ENCODE assay signal across 1 cellular context in genomic region chr16:69796285-69797118, GRCh38.
TF ChIP-seq lines count a peak whose summit lies in the region.

No MANE protein-coding gene starts in this region.

TF ChIP-seq in HepG2, 621 proteins besides CTCF, POLR2A, EP300 and RAD21 (continued from another document and continues in another):
- peak; percentile 31 for TF ChIP-seq RBM22 (optimal IDR thresholded peaks at IDR 0.05; ENCODE audit: low read length)
- 0 out of 2 replicates have a peak, but pooled peaks have one; percentile 33 for TF ChIP-seq SIN3B (IDR thresholded peaks at IDR 0.05; ENCODE audit: low read length)
- peak; percentile 88; the same call in 1 of the 2 replicates for TF ChIP-seq SMAD3 (CRISPR knock-in tag; IDR thresholded peaks at IDR 0.05)
- TF ChIP-seq MAZ (IDR thresholded peaks at IDR 0.05; ENCODE audit: borderline replicate concordance, low read depth, low read length) = peak; percentile 12; the same call in 1 of the 2 replicates
- TF ChIP-seq MAZ (CRISPR knock-in tag; IDR thresholded peaks at IDR 0.05; ENCODE audit: low read depth) = 0 out of 2 replicates have a peak, but pooled peaks have one; percentile 30
- TF ChIP-seq GATAD1 (CRISPR knock-in tag; IDR thresholded peaks at IDR 0.05) = peak; percentile 40; the same call in 1 of the 2 replicates
- TF ChIP-seq YEATS4 (CRISPR knock-in tag; IDR thresholded peaks at IDR 0.05; ENCODE audit: borderline replicate concordance) = no peak
- 0 out of 2 replicates have a peak, but pooled peaks have one; percentile 22 for TF ChIP-seq TARDBP (CRISPR knock-in tag; IDR thresholded peaks at IDR 0.05)
- no peak for TF ChIP-seq LCORL (IDR thresholded peaks at IDR 0.05)
- TF ChIP-seq LCORL (CRISPR knock-in tag; IDR thresholded peaks at IDR 0.05) = peak; percentile 53; the same call in 1 of the 2 replicates
- TF ChIP-seq, protein P1, sequence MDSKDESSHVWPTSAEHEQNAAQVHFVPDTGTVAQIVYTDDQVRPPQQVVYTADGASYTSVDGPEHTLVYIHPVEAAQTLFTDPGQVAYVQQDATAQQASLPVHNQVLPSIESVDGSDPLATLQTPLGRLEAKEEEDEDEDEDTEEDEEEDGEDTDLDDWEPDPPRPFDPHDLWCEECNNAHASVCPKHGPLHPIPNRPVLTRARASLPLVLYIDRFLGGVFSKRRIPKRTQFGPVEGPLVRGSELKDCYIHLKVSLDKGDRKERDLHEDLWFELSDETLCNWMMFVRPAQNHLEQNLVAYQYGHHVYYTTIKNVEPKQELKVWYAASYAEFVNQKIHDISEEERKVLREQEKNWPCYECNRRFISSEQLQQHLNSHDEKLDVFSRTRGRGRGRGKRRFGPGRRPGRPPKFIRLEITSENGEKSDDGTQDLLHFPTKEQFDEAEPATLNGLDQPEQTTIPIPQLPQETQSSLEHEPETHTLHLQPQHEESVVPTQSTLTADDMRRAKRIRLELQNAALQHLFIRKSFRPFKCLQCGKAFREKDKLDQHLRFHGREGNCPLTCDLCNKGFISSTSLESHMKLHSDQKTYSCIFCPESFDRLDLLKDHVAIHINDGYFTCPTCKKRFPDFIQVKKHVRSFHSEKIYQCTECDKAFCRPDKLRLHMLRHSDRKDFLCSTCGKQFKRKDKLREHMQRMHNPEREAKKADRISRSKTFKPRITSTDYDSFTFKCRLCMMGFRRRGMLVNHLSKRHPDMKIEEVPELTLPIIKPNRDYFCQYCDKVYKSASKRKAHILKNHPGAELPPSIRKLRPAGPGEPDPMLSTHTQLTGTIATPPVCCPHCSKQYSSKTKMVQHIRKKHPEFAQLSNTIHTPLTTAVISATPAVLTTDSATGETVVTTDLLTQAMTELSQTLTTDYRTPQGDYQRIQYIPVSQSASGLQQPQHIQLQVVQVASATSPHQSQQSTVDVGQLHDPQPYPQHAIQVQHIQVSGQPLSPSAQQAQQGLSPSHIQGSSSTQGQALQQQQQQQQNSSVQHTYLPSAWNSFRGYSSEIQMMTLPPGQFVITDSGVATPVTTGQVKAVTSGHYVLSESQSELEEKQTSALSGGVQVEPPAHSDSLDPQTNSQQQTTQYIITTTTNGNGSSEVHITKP (CRISPR knock-in tag; IDR thresholded peaks at IDR 0.05; ENCODE audit: low read depth) = 0 out of 2 replicates have a peak, but pooled peaks have one; percentile 47
- peak; percentile 63; the same call in 1 of the 2 replicates for TF ChIP-seq PPARG (CRISPR knock-in tag; conservative IDR thresholded peaks at IDR 0.05)
- TF ChIP-seq, protein P2, sequence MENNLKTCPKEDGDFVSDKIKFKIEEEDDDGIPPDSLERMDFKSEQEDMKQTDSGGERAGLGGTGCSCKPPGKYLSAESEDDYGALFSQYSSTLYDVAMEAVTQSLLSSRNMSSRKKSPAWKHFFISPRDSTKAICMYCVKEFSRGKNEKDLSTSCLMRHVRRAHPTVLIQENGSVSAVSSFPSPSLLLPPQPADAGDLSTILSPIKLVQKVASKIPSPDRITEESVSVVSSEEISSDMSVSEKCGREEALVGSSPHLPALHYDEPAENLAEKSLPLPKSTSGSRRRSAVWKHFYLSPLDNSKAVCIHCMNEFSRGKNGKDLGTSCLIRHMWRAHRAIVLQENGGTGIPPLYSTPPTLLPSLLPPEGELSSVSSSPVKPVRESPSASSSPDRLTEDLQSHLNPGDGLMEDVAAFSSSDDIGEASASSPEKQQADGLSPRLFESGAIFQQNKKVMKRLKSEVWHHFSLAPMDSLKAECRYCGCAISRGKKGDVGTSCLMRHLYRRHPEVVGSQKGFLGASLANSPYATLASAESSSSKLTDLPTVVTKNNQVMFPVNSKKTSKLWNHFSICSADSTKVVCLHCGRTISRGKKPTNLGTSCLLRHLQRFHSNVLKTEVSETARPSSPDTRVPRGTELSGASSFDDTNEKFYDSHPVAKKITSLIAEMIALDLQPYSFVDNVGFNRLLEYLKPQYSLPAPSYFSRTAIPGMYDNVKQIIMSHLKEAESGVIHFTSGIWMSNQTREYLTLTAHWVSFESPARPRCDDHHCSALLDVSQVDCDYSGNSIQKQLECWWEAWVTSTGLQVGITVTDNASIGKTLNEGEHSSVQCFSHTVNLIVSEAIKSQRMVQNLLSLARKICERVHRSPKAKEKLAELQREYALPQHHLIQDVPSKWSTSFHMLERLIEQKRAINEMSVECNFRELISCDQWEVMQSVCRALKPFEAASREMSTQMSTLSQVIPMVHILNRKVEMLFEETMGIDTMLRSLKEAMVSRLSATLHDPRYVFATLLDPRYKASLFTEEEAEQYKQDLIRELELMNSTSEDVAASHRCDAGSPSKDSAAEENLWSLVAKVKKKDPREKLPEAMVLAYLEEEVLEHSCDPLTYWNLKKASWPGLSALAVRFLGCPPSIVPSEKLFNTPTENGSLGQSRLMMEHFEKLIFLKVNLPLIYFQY (CRISPR knock-in tag; IDR thresholded peaks at IDR 0.05; ENCODE audit: borderline replicate concordance) = peak; percentile 61; the same call in 1 of the 2 replicates
- peak; percentile 34; the same call in 1 of the 2 replicates for TF ChIP-seq RXRB (CRISPR knock-in tag; IDR thresholded peaks at IDR 0.05; ENCODE audit: borderline replicate concordance)
- no peak for TF ChIP-seq ZNF790 (CRISPR knock-in tag; IDR thresholded peaks at IDR 0.05; ENCODE audit: borderline replicate concordance)
- TF ChIP-seq FOXA3 (CRISPR knock-in tag; IDR thresholded peaks at IDR 0.05) = peak; percentile 28; the same call in 1 of the 2 replicates
- TF ChIP-seq UBTF (CRISPR knock-in tag; IDR thresholded peaks at IDR 0.05) = 0 out of 2 replicates have a peak, but pooled peaks have one; percentile 16
- peak; percentile 70; the same call in 1 of the 2 replicates for TF ChIP-seq KDM1A (CRISPR knock-in tag; IDR thresholded peaks at IDR 0.05)
- TF ChIP-seq ZBTB38 (CRISPR knock-in tag; IDR thresholded peaks at IDR 0.05) = peak; percentile 57; the same call in 1 of the 2 replicates
- TF ChIP-seq ZNF205 (CRISPR knock-in tag; IDR thresholded peaks at IDR 0.05) = peak; percentile 58; the same call in 1 of the 2 replicates
- peak; percentile 65; the same call in 2 of the 3 replicates for TF ChIP-seq MXI1 (IDR thresholded peaks at IDR 0.05; ENCODE audit: borderline replicate concordance, low read depth, low read length)
- no peak for TF ChIP-seq ZNF296 (CRISPR knock-in tag; conservative IDR thresholded peaks at IDR 0.05)
- no peak for TF ChIP-seq ZNF281 (CRISPR knock-in tag; IDR thresholded peaks at IDR 0.05; ENCODE audit: borderline replicate concordance)
- TF ChIP-seq PHF21A (CRISPR knock-in tag; IDR thresholded peaks at IDR 0.05) = peak; percentile 96
- peak; percentile 31; the same call in 1 of the 2 replicates for TF ChIP-seq JUND (CRISPR knock-in tag; IDR thresholded peaks at IDR 0.05)
- TF ChIP-seq GFI1 (CRISPR knock-in tag; IDR thresholded peaks at IDR 0.05; ENCODE audit: borderline replicate concordance) = peak; percentile 100
- TF ChIP-seq TEAD3 (CRISPR knock-in tag; optimal IDR thresholded peaks at IDR 0.05; ENCODE audit: borderline replicate concordance) = peak; percentile 63
- TF ChIP-seq IRF2 (CRISPR knock-in tag; IDR thresholded peaks at IDR 0.05) = peak; percentile 66; the same call in 1 of the 2 replicates
- 0 out of 2 replicates have a peak, but pooled peaks have one; percentile 35 for TF ChIP-seq THAP11 (CRISPR knock-in tag; IDR thresholded peaks at IDR 0.05)
- 0 out of 2 replicates have a peak, but pooled peaks have one; percentile 43 for TF ChIP-seq KMT2B (CRISPR knock-in tag; IDR thresholded peaks at IDR 0.05)
- TF ChIP-seq ZNF747 (CRISPR knock-in tag; IDR thresholded peaks at IDR 0.05; ENCODE audit: borderline replicate concordance) = 0 out of 2 replicates have a peak, but pooled peaks have one; percentile 34
- 0 out of 2 replicates have a peak, but pooled peaks have one; percentile 33 for TF ChIP-seq ZFP37 (CRISPR knock-in tag; IDR thresholded peaks at IDR 0.05; ENCODE audit: borderline replicate concordance)
- peak; percentile 59; the same call in 1 of the 2 replicates for TF ChIP-seq MIER3 (CRISPR knock-in tag; IDR thresholded peaks at IDR 0.05; ENCODE audit: borderline replicate concordance)
- TF ChIP-seq TOE1 (CRISPR knock-in tag; IDR thresholded peaks at IDR 0.05) = 0 out of 2 replicates have a peak, but pooled peaks have one; percentile 35
- TF ChIP-seq HMG20A (CRISPR knock-in tag; IDR thresholded peaks at IDR 0.05; ENCODE audit: borderline replicate concordance) = peak; percentile 24; the same call in 1 of the 2 replicates
- no peak for TF ChIP-seq SATB2 (CRISPR knock-in tag; IDR thresholded peaks at IDR 0.05)
- peak; percentile 62; the same call in 1 of the 2 replicates for TF ChIP-seq ZFP82 (CRISPR knock-in tag; IDR thresholded peaks at IDR 0.05; ENCODE audit: borderline replicate concordance)
- TF ChIP-seq NCOA1 (CRISPR knock-in tag; IDR thresholded peaks at IDR 0.05) = peak; percentile 37; the same call in 1 of the 2 replicates
- peak; percentile 96 for TF ChIP-seq HMG20B (CRISPR knock-in tag; conservative IDR thresholded peaks at IDR 0.05)
- TF ChIP-seq SUZ12 (IDR thresholded peaks at IDR 0.05; ENCODE audit: low read depth, low read length) = no peak
- 0 out of 2 replicates have a peak, but pooled peaks have one; percentile 61 for TF ChIP-seq DDIT3 (CRISPR knock-in tag; IDR thresholded peaks at IDR 0.05)
- TF ChIP-seq, protein P3, sequence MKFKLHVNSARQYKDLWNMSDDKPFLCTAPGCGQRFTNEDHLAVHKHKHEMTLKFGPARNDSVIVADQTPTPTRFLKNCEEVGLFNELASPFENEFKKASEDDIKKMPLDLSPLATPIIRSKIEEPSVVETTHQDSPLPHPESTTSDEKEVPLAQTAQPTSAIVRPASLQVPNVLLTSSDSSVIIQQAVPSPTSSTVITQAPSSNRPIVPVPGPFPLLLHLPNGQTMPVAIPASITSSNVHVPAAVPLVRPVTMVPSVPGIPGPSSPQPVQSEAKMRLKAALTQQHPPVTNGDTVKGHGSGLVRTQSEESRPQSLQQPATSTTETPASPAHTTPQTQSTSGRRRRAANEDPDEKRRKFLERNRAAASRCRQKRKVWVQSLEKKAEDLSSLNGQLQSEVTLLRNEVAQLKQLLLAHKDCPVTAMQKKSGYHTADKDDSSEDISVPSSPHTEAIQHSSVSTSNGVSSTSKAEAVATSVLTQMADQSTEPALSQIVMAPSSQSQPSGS (CRISPR knock-in tag; IDR thresholded peaks at IDR 0.05) = 0 out of 2 replicates have a peak, but pooled peaks have one; percentile 14
- peak; percentile 30; the same call in 1 of the 2 replicates for TF ChIP-seq GABPB1 (CRISPR knock-in tag; IDR thresholded peaks at IDR 0.05)
- TF ChIP-seq TBX2 (CRISPR knock-in tag; IDR thresholded peaks at IDR 0.05; ENCODE audit: borderline replicate concordance) = peak; percentile 39; the same call in 1 of the 2 replicates
- 0 out of 2 replicates have a peak, but pooled peaks have one; percentile 66 for TF ChIP-seq ERF (CRISPR knock-in tag; IDR thresholded peaks at IDR 0.05)
- TF ChIP-seq SAP130 (CRISPR knock-in tag; IDR thresholded peaks at IDR 0.05; ENCODE audit: low read depth) = peak; percentile 31; the same call in 1 of the 2 replicates
- TF ChIP-seq GATAD2A (CRISPR knock-in tag; IDR thresholded peaks at IDR 0.05) = 0 out of 2 replicates have a peak, but pooled peaks have one; percentile 28
- TF ChIP-seq, protein P4, sequence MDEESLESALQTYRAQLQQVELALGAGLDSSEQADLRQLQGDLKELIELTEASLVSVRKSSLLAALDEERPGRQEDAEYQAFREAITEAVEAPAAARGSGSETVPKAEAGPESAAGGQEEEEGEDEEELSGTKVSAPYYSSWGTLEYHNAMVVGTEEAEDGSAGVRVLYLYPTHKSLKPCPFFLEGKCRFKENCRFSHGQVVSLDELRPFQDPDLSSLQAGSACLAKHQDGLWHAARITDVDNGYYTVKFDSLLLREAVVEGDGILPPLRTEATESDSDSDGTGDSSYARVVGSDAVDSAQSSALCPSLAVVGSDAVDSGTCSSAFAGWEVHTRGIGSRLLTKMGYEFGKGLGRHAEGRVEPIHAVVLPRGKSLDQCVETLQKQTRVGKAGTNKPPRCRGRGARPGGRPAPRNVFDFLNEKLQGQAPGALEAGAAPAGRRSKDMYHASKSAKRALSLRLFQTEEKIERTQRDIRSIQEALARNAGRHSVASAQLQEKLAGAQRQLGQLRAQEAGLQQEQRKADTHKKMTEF (CRISPR knock-in tag; IDR thresholded peaks at IDR 0.05) = peak; percentile 69
- TF ChIP-seq SIX1 (CRISPR knock-in tag; IDR thresholded peaks at IDR 0.05; ENCODE audit: borderline replicate concordance) = 0 out of 2 replicates have a peak, but pooled peaks have one; percentile 44
- TF ChIP-seq ZNF614 (CRISPR knock-in tag; IDR thresholded peaks at IDR 0.05; ENCODE audit: borderline replicate concordance) = 0 out of 2 replicates have a peak, but pooled peaks have one; percentile 57
- peak; percentile 31; the same call in 1 of the 2 replicates for TF ChIP-seq ZBTB21 (CRISPR knock-in tag; IDR thresholded peaks at IDR 0.05)
